29 cellular contexts compared by ENCODE assay signal in the genomic region with DNA sequence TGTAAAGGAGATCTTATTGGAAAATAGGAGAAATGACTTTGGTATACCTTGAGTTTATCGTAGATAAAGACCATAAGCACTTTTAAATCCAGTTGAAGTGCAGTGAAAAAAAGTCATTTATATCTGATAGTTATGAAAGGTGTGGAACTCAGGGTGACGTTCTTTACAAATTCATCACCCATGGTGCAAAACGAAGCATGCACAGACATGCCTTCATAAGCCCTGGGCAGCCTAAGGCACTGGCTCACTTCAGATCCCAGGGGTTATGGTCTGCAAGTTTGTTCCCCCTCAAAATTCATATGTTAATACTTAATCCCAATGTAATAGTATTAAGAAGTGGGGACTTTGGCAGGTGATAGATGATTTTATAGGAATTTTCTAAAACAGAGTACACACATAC.
"Had no signal": no experiment of that assay in that cellular context is flagged by ENCODE, and none has a peak within 500 bp of the region (broad histone marks: within the 10 kb centered on the region; RNA-seq: fewer than 3 reads in every experiment).

No MANE protein-coding gene starts in this region.

- FAIRE-seq: colon, endometrium, endothelial cell of umbilical vein had no signal

- DNase-seq: activated CD4-positive, alpha-beta memory T cell treated with anti-CD3 and anti-CD28 coated beads for 36 hours; activated CD4-positive, alpha-beta T cell treated with anti-CD3 and anti-CD28 coated beads for 36 hours; activated CD4-positive, alpha-beta T cell treated with anti-CD3 and anti-CD28 coated beads, Interleukin-2, amount 10 ng/mL, durations not matched to agents 24 days and 14 days; activated CD4-positive, CD25-positive, alpha-beta regulatory T cell; activated CD4-positive, CD25-positive, alpha-beta regulatory T cell treated with anti-CD3 and anti-CD28 coated beads, Interleukin-2, amount 50 U/mL, for 72 hours; activated CD8-positive, alpha-beta memory T cell treated with anti-CD3 and anti-CD28 coated beads, Interleukin-2, amount 10 ng/mL, durations not matched to agents 7 days and 5 days; activated CD8-positive, alpha-beta memory T cell treated with anti-CD3 and anti-CD28 coated beads, Interleukin-2, amount 50 U/mL, for 4 hours; activated CD8-positive, alpha-beta T cell treated with anti-CD3 and anti-CD28 coated beads, Interleukin-2, amount 10 ng/mL, durations not matched to agents 7 days and 5 days; activated effector memory CD4-positive, alpha-beta T cell treated with anti-CD3 and anti-CD28 coated beads, Interleukin-2, amount 50 U/mL, for 16 hours; activated naive CD4-positive, alpha-beta T cell treated with anti-CD3 and anti-CD28 coated beads, Interleukin-2, amount 10 ng/mL, durations not matched to agents 7 days and 5 days; activated naive CD8-positive, alpha-beta T cell treated with anti-CD3 and anti-CD28 coated beads, Interleukin-2, amount 10 ng/mL, durations not matched to agents 7 days and 5 days; activated T-cell treated with anti-CD3 and anti-CD28 coated beads, Interleukin-2, amount 50 U/mL, for 1 hour; activated T-cell treated with anti-CD3 and anti-CD28 coated beads, Interleukin-2, amount 50 U/mL, for 48 hours; caudate nucleus; effector CD8-positive, alpha-beta T cell; foreskin fibroblast; gastrocnemius medialis; glutamatergic neuron; heart left ventricle; T-helper 2 cell had no signal

- H3K36me3 Mint-ChIP-seq: activated CD4-positive, alpha-beta memory T cell treated with anti-CD3 and anti-CD28 coated beads for 36 hours; activated CD8-positive, alpha-beta memory T cell treated with anti-CD3 and anti-CD28 coated beads, Interleukin-2, amount 10 ng/mL, durations not matched to agents 7 days and 5 days; activated naive CD4-positive, alpha-beta T cell treated with anti-CD3 and anti-CD28 coated beads, Interleukin-2, amount 10 ng/mL, durations not matched to agents 7 days and 5 days; activated naive CD4-positive, alpha-beta T cell treated with anti-CD3 and anti-CD28 coated beads, Interleukin-2, amount 50 U/mL, for 72 hours; activated naive CD8-positive, alpha-beta T cell treated with anti-CD3 and anti-CD28 coated beads, Interleukin-2, amount 10 ng/mL, durations not matched to agents 7 days and 5 days; brain had no signal

- H3K4me3 Mint-ChIP-seq: activated CD4-positive, alpha-beta memory T cell treated with anti-CD3 and anti-CD28 coated beads for 36 hours; activated CD4-positive, alpha-beta T cell treated with anti-CD3 and anti-CD28 coated beads for 36 hours; activated CD4-positive, alpha-beta T cell treated with anti-CD3 and anti-CD28 coated beads, Interleukin-2, amount 10 ng/mL, durations not matched to agents 24 days and 14 days; activated CD8-positive, alpha-beta memory T cell treated with anti-CD3 and anti-CD28 coated beads, Interleukin-2, amount 10 ng/mL, durations not matched to agents 7 days and 5 days; activated CD8-positive, alpha-beta T cell treated with anti-CD3 and anti-CD28 coated beads, Interleukin-2, amount 10 ng/mL, durations not matched to agents 7 days and 5 days; activated naive CD4-positive, alpha-beta T cell treated with anti-CD3 and anti-CD28 coated beads, Interleukin-2, amount 10 ng/mL, durations not matched to agents 7 days and 5 days; activated naive CD8-positive, alpha-beta T cell treated with anti-CD3 and anti-CD28 coated beads, Interleukin-2, amount 10 ng/mL, durations not matched to agents 7 days and 5 days; activated T-helper 1 cell treated with anti-CD3 and anti-CD28 coated beads, Interleukin-12 subunit alpha, Interleukin-12 subunit beta, Interleukin-2, Interleukin-4 antibody, amounts not matched to agents 30 ng/mL and 10 ng/mL and 1 ng/mL, durations not matched to agents 14 hours and 24 hours and 36 hours; brain had no signal

- H3K27ac Mint-ChIP-seq: activated CD4-positive, alpha-beta memory T cell treated with anti-CD3 and anti-CD28 coated beads for 36 hours; activated CD4-positive, alpha-beta T cell treated with anti-CD3 and anti-CD28 coated beads for 36 hours; activated CD4-positive, alpha-beta T cell treated with anti-CD3 and anti-CD28 coated beads, Interleukin-2, amount 10 ng/mL, durations not matched to agents 24 days and 14 days; activated CD8-positive, alpha-beta memory T cell treated with anti-CD3 and anti-CD28 coated beads, Interleukin-2, amount 10 ng/mL, durations not matched to agents 7 days and 5 days; activated CD8-positive, alpha-beta T cell treated with anti-CD3 and anti-CD28 coated beads, Interleukin-2, amount 10 ng/mL, durations not matched to agents 7 days and 5 days; activated naive CD4-positive, alpha-beta T cell treated with anti-CD3 and anti-CD28 coated beads, Interleukin-2, amount 10 ng/mL, durations not matched to agents 7 days and 5 days; activated naive CD4-positive, alpha-beta T cell treated with anti-CD3 and anti-CD28 coated beads, Interleukin-2, amount 50 U/mL, for 72 hours; activated naive CD8-positive, alpha-beta T cell treated with anti-CD3 and anti-CD28 coated beads, Interleukin-2, amount 10 ng/mL, durations not matched to agents 7 days and 5 days; activated T-helper 1 cell treated with anti-CD3 and anti-CD28 coated beads, Interleukin-12 subunit alpha, Interleukin-12 subunit beta, Interleukin-2, Interleukin-4 antibody, amounts not matched to agents 30 ng/mL and 10 ng/mL and 1 ng/mL, durations not matched to agents 14 hours and 24 hours and 36 hours; activated T-helper 2 cell treated with anti-CD3 and anti-CD28 coated beads, Interferon-gamma antibody, Interleukin-2, Interleukin-4, amounts not matched to agents 10 μg/mL and 5 μg/mL and 100 μg/mL, durations not matched to agents 14 hours and 24 hours and 36 hours; brain had no signal

- H3K9me3 Mint-ChIP-seq: activated CD4-positive, alpha-beta T cell treated with anti-CD3 and anti-CD28 coated beads, Interleukin-2, amount 10 ng/mL, durations not matched to agents 24 days and 14 days; activated naive CD4-positive, alpha-beta T cell treated with anti-CD3 and anti-CD28 coated beads, Interleukin-2, amount 10 ng/mL, durations not matched to agents 7 days and 5 days; activated naive CD8-positive, alpha-beta T cell treated with anti-CD3 and anti-CD28 coated beads, Interleukin-2, amount 10 ng/mL, durations not matched to agents 7 days and 5 days; activated T-helper 1 cell treated with anti-CD3 and anti-CD28 coated beads, Interleukin-12 subunit alpha, Interleukin-12 subunit beta, Interleukin-2, Interleukin-4 antibody, amounts not matched to agents 30 ng/mL and 10 ng/mL and 1 ng/mL, durations not matched to agents 14 hours and 24 hours and 36 hours; brain had no signal

- ATAC-seq: activated CD4-positive, alpha-beta T cell treated with anti-CD3 and anti-CD28 coated beads for 36 hours; activated CD8-positive, alpha-beta memory T cell treated with anti-CD3 and anti-CD28 coated beads, Interleukin-2, amount 10 ng/mL, durations not matched to agents 7 days and 5 days; activated CD8-positive, alpha-beta T cell treated with anti-CD3 and anti-CD28 coated beads, Interleukin-2, amount 10 ng/mL, durations not matched to agents 7 days and 5 days; activated naive CD4-positive, alpha-beta T cell treated with anti-CD3 and anti-CD28 coated beads, Interleukin-2, amount 50 U/mL, for 72 hours; esophagus mucosa; gastrocnemius medialis; heart left ventricle had no signal

- H3K27me3 Mint-ChIP-seq: activated CD4-positive, alpha-beta memory T cell treated with anti-CD3 and anti-CD28 coated beads for 36 hours; activated CD4-positive, alpha-beta T cell treated with anti-CD3 and anti-CD28 coated beads for 36 hours; activated CD4-positive, alpha-beta T cell treated with anti-CD3 and anti-CD28 coated beads, Interleukin-2, amount 10 ng/mL, durations not matched to agents 24 days and 14 days; activated CD8-positive, alpha-beta memory T cell treated with anti-CD3 and anti-CD28 coated beads, Interleukin-2, amount 10 ng/mL, durations not matched to agents 7 days and 5 days; activated naive CD4-positive, alpha-beta T cell treated with anti-CD3 and anti-CD28 coated beads, Interleukin-2, amount 10 ng/mL, durations not matched to agents 7 days and 5 days; activated naive CD8-positive, alpha-beta T cell treated with anti-CD3 and anti-CD28 coated beads, Interleukin-2, amount 10 ng/mL, durations not matched to agents 7 days and 5 days; brain had no signal

- H3K27ac ChIP-seq: ascending aorta, gastrocnemius medialis, heart left ventricle had no signal

- H3K4me3 ChIP-seq: ascending aorta, gastrocnemius medialis, heart left ventricle had no signal

- H3K27me3 ChIP-seq: ascending aorta, gastrocnemius medialis, heart left ventricle had no signal

- H3K9me3 ChIP-seq: ascending aorta, gastrocnemius medialis had no signal

- H3K4me1 Mint-ChIP-seq: activated CD4-positive, alpha-beta T cell treated with anti-CD3 and anti-CD28 coated beads for 36 hours; activated CD4-positive, alpha-beta T cell treated with anti-CD3 and anti-CD28 coated beads, Interleukin-2, amount 10 ng/mL, durations not matched to agents 24 days and 14 days; activated CD8-positive, alpha-beta memory T cell treated with anti-CD3 and anti-CD28 coated beads, Interleukin-2, amount 10 ng/mL, durations not matched to agents 7 days and 5 days; activated naive CD4-positive, alpha-beta T cell treated with anti-CD3 and anti-CD28 coated beads, Interleukin-2, amount 10 ng/mL, durations not matched to agents 7 days and 5 days; activated naive CD8-positive, alpha-beta T cell treated with anti-CD3 and anti-CD28 coated beads, Interleukin-2, amount 10 ng/mL, durations not matched to agents 7 days and 5 days; brain had no signal

- H3K36me3 ChIP-seq: ascending aorta, gastrocnemius medialis, heart left ventricle had no signal

- H3K4me1 ChIP-seq: ascending aorta, gastrocnemius medialis, heart left ventricle had no signal
